1 cellular context compared by ENCODE assay signal in genomic region chr7:27605689-27606269, GRCh38.
TF ChIP-seq lines count a peak whose summit lies in the region.

No MANE protein-coding gene starts in this region.

TF ChIP-seq in K562, 482 proteins besides CTCF, POLR2A, EP300 and RAD21 (continued from another document):
- TF ChIP-seq, protein P1, sequence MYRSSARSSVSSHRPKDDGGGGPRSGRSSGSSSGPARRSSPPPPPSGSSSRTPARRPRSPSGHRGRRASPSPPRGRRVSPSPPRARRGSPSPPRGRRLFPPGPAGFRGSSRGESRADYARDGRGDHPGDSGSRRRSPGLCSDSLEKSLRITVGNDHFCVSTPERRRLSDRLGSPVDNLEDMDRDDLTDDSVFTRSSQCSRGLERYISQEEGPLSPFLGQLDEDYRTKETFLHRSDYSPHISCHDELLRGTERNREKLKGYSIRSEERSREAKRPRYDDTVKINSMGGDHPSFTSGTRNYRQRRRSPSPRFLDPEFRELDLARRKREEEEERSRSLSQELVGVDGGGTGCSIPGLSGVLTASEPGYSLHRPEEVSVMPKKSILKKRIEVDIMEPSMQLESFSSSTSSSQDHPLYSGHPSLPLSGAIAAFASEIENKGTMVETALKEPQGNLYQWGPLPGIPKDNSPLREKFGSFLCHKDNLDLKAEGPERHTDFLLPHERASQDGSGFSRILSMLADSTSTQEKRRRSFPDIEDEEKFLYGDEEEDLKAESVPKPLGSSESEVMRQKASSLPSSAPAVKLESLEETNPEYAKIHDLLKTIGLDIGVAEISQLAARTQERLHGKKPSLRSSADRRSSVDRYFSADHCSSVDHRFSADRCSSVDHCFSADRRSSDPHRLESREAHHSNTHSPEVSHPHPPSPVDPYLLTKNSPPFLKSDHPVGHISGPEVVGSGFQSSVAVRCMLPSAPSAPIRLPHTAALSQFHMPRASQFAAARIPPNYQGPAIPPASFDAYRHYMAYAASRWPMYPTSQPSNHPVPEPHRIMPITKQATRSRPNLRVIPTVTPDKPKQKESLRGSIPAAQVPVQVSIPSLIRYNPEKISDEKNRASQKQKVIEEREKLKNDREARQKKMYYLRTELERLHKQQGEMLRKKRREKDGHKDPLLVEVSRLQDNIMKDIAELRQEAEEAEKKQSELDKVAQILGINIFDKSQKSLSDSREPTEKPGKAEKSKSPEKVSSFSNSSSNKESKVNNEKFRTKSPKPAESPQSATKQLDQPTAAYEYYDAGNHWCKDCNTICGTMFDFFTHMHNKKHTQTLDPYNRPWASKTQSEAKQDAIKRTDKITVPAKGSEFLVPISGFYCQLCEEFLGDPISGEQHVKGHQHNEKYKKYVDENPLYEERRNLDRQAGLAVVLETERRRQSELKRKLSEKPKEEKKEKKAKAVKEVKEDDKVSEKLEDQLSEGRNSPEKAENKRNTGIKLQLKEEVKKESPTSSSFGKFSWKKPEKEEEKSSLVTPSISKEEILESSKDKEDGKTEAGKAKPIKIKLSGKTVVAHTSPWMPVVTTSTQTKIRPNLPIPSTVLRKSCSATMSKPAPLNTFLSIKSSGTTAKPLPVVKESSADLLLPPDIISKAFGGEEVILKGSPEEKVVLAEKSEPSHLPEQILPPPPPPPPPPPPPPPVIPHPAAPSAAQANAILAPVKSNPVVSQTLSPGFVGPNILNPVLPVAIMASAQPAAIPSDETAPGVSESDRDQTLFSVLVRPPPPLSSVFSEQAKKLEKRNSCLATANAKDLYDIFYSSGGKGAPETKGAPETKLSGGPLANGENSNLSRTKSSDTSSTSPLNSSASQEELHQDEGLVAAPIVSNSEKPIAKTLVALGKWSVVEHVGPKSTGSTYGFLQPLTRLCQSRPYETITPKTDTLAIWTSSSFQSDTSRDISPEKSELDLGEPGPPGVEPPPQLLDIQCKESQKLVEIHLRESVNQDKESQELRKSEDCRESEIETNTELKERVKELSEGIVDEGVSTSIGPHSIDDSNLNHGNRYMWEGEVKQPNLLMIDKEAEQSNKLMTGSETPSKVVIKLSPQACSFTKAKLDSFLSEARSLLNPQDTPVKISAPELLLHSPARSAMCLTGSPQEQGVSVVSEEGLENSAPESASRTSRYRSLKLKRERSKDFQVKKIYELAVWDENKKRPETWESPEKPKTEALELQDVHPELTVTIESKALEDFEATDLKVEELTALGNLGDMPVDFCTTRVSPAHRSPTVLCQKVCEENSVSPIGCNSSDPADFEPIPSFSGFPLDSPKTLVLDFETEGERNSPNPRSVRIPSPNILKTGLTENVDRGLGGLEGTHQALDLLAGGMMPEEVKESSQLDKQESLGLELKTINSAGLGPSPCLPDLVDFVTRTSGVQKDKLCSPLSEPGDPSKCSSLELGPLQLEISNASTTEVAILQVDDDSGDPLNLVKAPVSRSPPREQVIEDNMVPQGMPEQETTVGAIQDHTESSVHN (IDR thresholded peaks at IDR 0.05; ENCODE audit: borderline replicate concordance in 1 of 2, low read depth in 1 of 2), result no peak
- no peak for TF ChIP-seq EP400 (IDR thresholded peaks at IDR 0.05)
- TF ChIP-seq, protein P2, sequence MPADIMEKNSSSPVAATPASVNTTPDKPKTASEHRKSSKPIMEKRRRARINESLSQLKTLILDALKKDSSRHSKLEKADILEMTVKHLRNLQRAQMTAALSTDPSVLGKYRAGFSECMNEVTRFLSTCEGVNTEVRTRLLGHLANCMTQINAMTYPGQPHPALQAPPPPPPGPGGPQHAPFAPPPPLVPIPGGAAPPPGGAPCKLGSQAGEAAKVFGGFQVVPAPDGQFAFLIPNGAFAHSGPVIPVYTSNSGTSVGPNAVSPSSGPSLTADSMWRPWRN (IDR thresholded peaks at IDR 0.05; ENCODE audit: low read depth), result no peak
- no peak for TF ChIP-seq JUN (IDR thresholded peaks at IDR 0.05; ENCODE audit: borderline replicate concordance, low read depth, low read length)
- TF ChIP-seq JUN (CRISPR knock-in tag; IDR thresholded peaks at IDR 0.05; ENCODE audit: borderline replicate concordance), result no peak
- TF ChIP-seq ZNF282 (CRISPR knock-in tag; IDR thresholded peaks at IDR 0.05), result no peak
- no peak for TF ChIP-seq YBX1 (IDR thresholded peaks at IDR 0.05)
TF ChIP-seq in K562: peak in this region for 0.
